Comparison of ENCODE assay signal across 22 cellular contexts in the genomic region with DNA sequence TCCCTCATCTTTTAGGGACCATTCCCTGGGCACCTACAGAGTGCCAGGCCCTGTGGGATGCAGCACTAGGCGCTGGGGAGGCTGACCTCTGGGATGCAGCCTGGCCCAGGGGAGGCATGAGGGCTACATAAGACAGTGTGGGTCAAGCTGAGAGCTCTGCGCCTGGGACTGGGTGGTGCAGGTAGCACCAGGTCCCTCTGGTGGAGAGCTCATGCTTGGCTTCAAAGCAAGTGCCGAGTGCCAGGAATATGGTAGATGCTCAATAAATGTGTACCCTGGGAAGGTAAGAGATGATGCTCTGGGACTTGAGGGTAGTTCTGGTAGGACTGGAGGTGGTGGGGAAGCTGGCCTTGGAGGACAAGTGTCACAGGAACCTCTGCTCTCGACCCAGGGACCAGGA. TPM values are rescaled to one million over a fixed set of nuclear protein-coding genes. Genes with fewer than 3 reads are reported as not detected.
A peak's percentile ranks its signal among the peaks of the same experiment; 100 is the strongest.
DNase-seq lines count a peak whose midpoint lies in the region; ATAC-seq and TF ChIP-seq lines count a peak whose summit lies in the region.
"Had no signal": no experiment of that assay in that cellular context is flagged by ENCODE, and none has a peak within 500 bp of the region (broad histone marks: within the 10 kb centered on the region; RNA-seq: fewer than 3 reads in every experiment).

No MANE protein-coding gene starts in this region.

- H2BK20ac ChIP-seq in H9 (ENCODE audit: low read depth, low read length, poor library complexity, severe bottlenecking) = no peak overlapping the region

- no peak overlapping the region for H2BK120ac ChIP-seq in H9 (ENCODE audit: low read depth, low read length, poor library complexity, severe bottlenecking)
- no peak overlapping the region for H2BK120ac ChIP-seq in mesenchymal stem cell (ENCODE audit: low read depth, low read length)

- H3K27me3 ChIP-seq in H9 (ENCODE audit: insufficient read depth, low read length) (peaks cover 13% of the 10 kb centered on the region; the same call in 1 of the 2 replicates), mesenchymal stem cell (ENCODE audit: control insufficient read depth in 1 of 2, insufficient read depth in 1 of 2, low read length in 2 of 2) (peaks cover 57 to 75% of the 10 kb centered on the region in 2 experiments)

- H2AFZ ChIP-seq in H9 (ENCODE audit: low read length) (no peak overlapping the region), mesenchymal stem cell (ENCODE audit: low read depth, low read length) (peak overlapping the region; percentile 23)

- H3K27ac Mint-ChIP-seq in H9 (no peak overlapping the region), type B pancreatic cell (no peak overlapping the region)
- H3K27ac Mint-ChIP-seq: T-cell had no signal

- no peak overlapping the region for H3K4me3 ChIP-seq in mesenchymal stem cell (ENCODE audit: insufficient read depth in 1 of 2, low read depth in 1 of 2, low read length in 2 of 2)

- H3K27ac ChIP-seq in H9 (ENCODE audit: insufficient read length, low read depth, low read length) = no peak overlapping the region
- H3K27ac ChIP-seq in mesenchymal stem cell (ENCODE audit: low read length, poor library complexity, severe bottlenecking) = no peak overlapping the region
- H3K27ac ChIP-seq: C4-2B had no signal

- H3T11ph ChIP-seq in H9 (ENCODE audit: low read length) = no peak overlapping the region

- no peak overlapping the region for H4K8ac ChIP-seq in H9 (replicated peaks; ENCODE audit: insufficient read length, low read depth, low read length)
- H4K8ac ChIP-seq in mesenchymal stem cell (ENCODE audit: low read length) = no peak overlapping the region

- H3K23me2 ChIP-seq in H9 (ENCODE audit: insufficient read length, low read depth, low read length, poor library complexity, severe bottlenecking) = no peaks in the 10 kb centered on the region

- H4K20me1 ChIP-seq in H9 (ENCODE audit: control insufficient read depth, insufficient read depth, insufficient read length) = no peaks in the 10 kb centered on the region

- H2BK12ac ChIP-seq in H9 (ENCODE audit: insufficient read length, low read depth, low read length) (no peak overlapping the region), mesenchymal stem cell (ENCODE audit: low read length in 2 of 2) (no peak overlapping the region)

- TF ChIP-seq CTCF in H9 (conservative IDR thresholded peaks at IDR 0.05) (peak; percentile 22; the same call in 1 of the 3 replicates), type B pancreatic cell (conservative IDR thresholded peaks at IDR 0.05) (no peak)

- H2BK15ac ChIP-seq in H9 (ENCODE audit: low read depth, low read length) = no peak overlapping the region
- H2BK15ac ChIP-seq in mesenchymal stem cell (ENCODE audit: low read depth, poor library complexity, severe bottlenecking) = no peak overlapping the region

- H3K9me3 ChIP-seq in H9 (ENCODE audit: control insufficient read depth, low read depth, low read length) (no peaks in the 10 kb centered on the region), mesenchymal stem cell (ENCODE audit: control insufficient read depth, low read length) (no peaks in the 10 kb centered on the region)

- no peak overlapping the region for H3K4ac ChIP-seq in H9 (ENCODE audit: low read depth, low read length)
- H3K4ac ChIP-seq in mesenchymal stem cell (ENCODE audit: low read depth in 1 of 2, low read length in 2 of 2) = no peak overlapping the region

- H3K36me3 Mint-ChIP-seq in H9 (ENCODE audit: insufficient read depth in 1 of 3, low read depth in 3 of 3) (no peaks in the 10 kb centered on the region), type B pancreatic cell (no peaks in the 10 kb centered on the region)
- H3K36me3 Mint-ChIP-seq: T-cell had no signal

- H4K91ac ChIP-seq in H9 (ENCODE audit: insufficient read length, low read depth, low read length) (no peak overlapping the region), mesenchymal stem cell (ENCODE audit: low read length) (no peak overlapping the region)

- no peak for ATAC-seq in GM21423 (IDR thresholded peaks at IDR 0.05; ENCODE audit: unreplicated experiment)
- ATAC-seq in HG02973 (IDR thresholded peaks at IDR 0.05; ENCODE audit: unreplicated experiment) = no peak
- ATAC-seq: SK-N-SH treated with all-trans-retinoic acid at 6 μM for 48 hours, T-cell had no signal

- no peak overlapping the region for H3K14ac ChIP-seq in H9 (ENCODE audit: insufficient read depth, low read length)
- no peak overlapping the region for H3K14ac ChIP-seq in mesenchymal stem cell (ENCODE audit: low read length in 2 of 2)

- H3K56ac ChIP-seq in H9 (ENCODE audit: insufficient read length, low read depth, low read length) = no peak overlapping the region

- H3K4me1 Mint-ChIP-seq in H9 (peaks cover 6 to 18% of the 10 kb centered on the region in 2 experiments), type B pancreatic cell (ENCODE audit: unreplicated experiment) (peaks cover 14% of the 10 kb centered on the region)

- H3K4me2 ChIP-seq in H9 (ENCODE audit: insufficient read depth, insufficient read length, low read length) = no peak overlapping the region
- no peak overlapping the region for H3K4me2 ChIP-seq in mesenchymal stem cell (ENCODE audit: low read length, poor library complexity, severe bottlenecking)

- no peak overlapping the region for H2BK5ac ChIP-seq in H9 (ENCODE audit: insufficient read length, low read length)
- H2BK5ac ChIP-seq in mesenchymal stem cell (ENCODE audit: low read depth, low read length, poor library complexity, severe bottlenecking) = no peak overlapping the region

- H3K4me1 ChIP-seq in H9 (ENCODE audit: insufficient read depth, low read length) = no peaks in the 10 kb centered on the region
- H3K4me1 ChIP-seq in mesenchymal stem cell (ENCODE audit: control insufficient read depth, insufficient read depth, low read depth, low read length) = no peaks in the 10 kb centered on the region

- DNase-seq in H9 = no peak
- DNase-seq in RPMI8226 = peak; percentile 16
- DNase-seq in mesenchymal stem cell = no peak
- no peak for DNase-seq in type B pancreatic cell (ENCODE audit: extremely low spot score, unreplicated experiment)
- no peak for DNase-seq in amniotic stem cell (lab: John Stamatoyannopoulos, UW)
- DNase-seq: ACHN, DMS79 treated with DMSO at 0.1 percent for 48 hours, HCEC 1CT, KG1, NCI-H1105 treated with DMSO at 0.1 percent for 48 hours, NCI-H1694 treated with DMSO at 0.1 percent for 48 hours, NCI-H2227 treated with DMSO at 0.1 percent for 48 hours, NCI-H510A treated with DMSO at 0.1 percent for 48 hours, NCI-H82, OCI-M1, SIG-M5, T-cell had no signal

- no peaks in the 10 kb centered on the region for H3K79me2 ChIP-seq in H9 (ENCODE audit: insufficient read depth, low read length)

- H3K36me3 ChIP-seq in mesenchymal stem cell (ENCODE audit: control insufficient read depth in 1 of 2, insufficient read depth in 2 of 2, low read depth in 1 of 2, low read length in 2 of 2) = no peaks in the 10 kb centered on the region

- H3K18ac ChIP-seq in H9 (ENCODE audit: insufficient read length, low read depth, low read length) = no peak overlapping the region
- no peak overlapping the region for H3K18ac ChIP-seq in mesenchymal stem cell (ENCODE audit: low read depth in 1 of 2, low read length in 2 of 2)

- H3K9me3 Mint-ChIP-seq in H9 (no peaks in the 10 kb centered on the region), type B pancreatic cell (no peaks in the 10 kb centered on the region)
- H3K9me3 Mint-ChIP-seq: T-cell had no signal

- no CpG with 5 or more reads among the region's 4 CpGs for WGBS in H9 (ENCODE audit: extremely low coverage, insufficient read length, low lambda C conversion rate)
- WGBS in mesenchymal stem cell = 63% methylated on average over 4 of the region's 4 CpGs

- H3K9ac ChIP-seq in H9 (ENCODE audit: extremely low read depth, insufficient read length, low read length) (no peak overlapping the region), mesenchymal stem cell (ENCODE audit: low read length) (no peak overlapping the region)

- H4K5ac ChIP-seq in H9 (ENCODE audit: insufficient read length, low read depth, low read length) = no peak overlapping the region

- H3K79me1 ChIP-seq in H9 (ENCODE audit: insufficient read depth, low read depth, low read length, poor library complexity, severe bottlenecking) (no peaks in the 10 kb centered on the region), mesenchymal stem cell (replicated peaks; ENCODE audit: low read length, poor library complexity, severe bottlenecking) (no peaks in the 10 kb centered on the region)

- H2AK5ac ChIP-seq in H9 (ENCODE audit: insufficient read length, low read length) (no peak overlapping the region), mesenchymal stem cell (ENCODE audit: low read length, severe bottlenecking) (no peak overlapping the region)

- H3K23ac ChIP-seq in H9 (ENCODE audit: insufficient read length, low read depth, low read length) (no peak overlapping the region), mesenchymal stem cell (ENCODE audit: low read length in 2 of 2) (no peak overlapping the region)

- H3K27me3 Mint-ChIP-seq in H9 (ENCODE audit: low read depth) = peaks cover 57% of the 10 kb centered on the region
- peaks cover 56% of the 10 kb centered on the region for H3K27me3 Mint-ChIP-seq in type B pancreatic cell

- H3K4me3 Mint-ChIP-seq in H9 (no peak overlapping the region; a peak in 2 of 5 replicates), type B pancreatic cell (peak overlapping the region; percentile 76)
- H3K4me3 Mint-ChIP-seq: T-cell had no signal

RNA-seq across cellular contexts. Expression of a gene that starts 2.0 kb away (rescaled TPM):
- 0.18 and 0.28 TPM in 2 replicates for total RNA-seq in H9 (2021)
- not detected for polyA plus RNA-seq in mesenchymal stem cell (2013, experiment 1 of 2)
- not detected for polyA plus RNA-seq in mesenchymal stem cell (2013, experiment 2 of 2)
- total RNA-seq in type B pancreatic cell (ENCODE audit: low replicate concordance) = 0.83 and 1.2 TPM in 2 replicates
- total RNA-seq: RPMI7951, T-cell had no signal
